14 cellular contexts compared by ENCODE assay signal in genomic region chr10:114552050-114552449, GRCh38.
DNase-seq lines count a peak whose midpoint lies in the region; ATAC-seq and TF ChIP-seq lines count a peak whose summit lies in the region.
"Had no signal": no experiment of that assay in that cellular context is flagged by ENCODE, and none has a peak within 500 bp of the region (broad histone marks: within the 10 kb centered on the region; RNA-seq: fewer than 3 reads in every experiment).

No MANE protein-coding gene starts in this region.

- peak overlapping the region; percentile 18 for H3K9ac ChIP-seq in adipocyte (ENCODE audit: low read length)
- peak overlapping the region in 1 of 5 donors; percentile 12 for H3K9ac ChIP-seq in subcutaneous abdominal adipose tissue (ENCODE audit: low read length in 5 of 5)

- no peaks in the 10 kb centered on the region for H3K9me2 ChIP-seq in PC-9 (ENCODE audit: insufficient read depth)

- no peak overlapping the region for H3K4me2 ChIP-seq in PC-9

- no peaks in the 10 kb centered on the region for H3K36me3 ChIP-seq in adipocyte (ENCODE audit: control insufficient read depth, insufficient read depth, low read length, severe bottlenecking)
- no peaks in the 10 kb centered on the region for H3K36me3 ChIP-seq in lower lobe of right lung
- H3K36me3 ChIP-seq in subcutaneous abdominal adipose tissue (ENCODE audit: control insufficient read depth in 5 of 5, insufficient read depth in 5 of 5, low read length in 5 of 5): peaks cover 0 to 5% (median 2%) of the 10 kb centered on the region in 5 donors
- H3K36me3 ChIP-seq in PC-9 (ENCODE audit: low read depth): no peaks in the 10 kb centered on the region
- H3K36me3 ChIP-seq: SJCRH30 had no signal

- no peaks in the 10 kb centered on the region for H3K27me3 ChIP-seq in adipocyte (replicated peaks; ENCODE audit: control insufficient read depth, insufficient read depth, low read length)
- no peaks in the 10 kb centered on the region for H3K27me3 ChIP-seq in lower lobe of right lung (ENCODE audit: low read depth)
- H3K27me3 ChIP-seq in subcutaneous abdominal adipose tissue (ENCODE audit: control insufficient read depth in 5 of 5, insufficient read depth in 4 of 5, low read length in 5 of 5): no peaks in the 10 kb centered on the region
- no peaks in the 10 kb centered on the region for H3K27me3 ChIP-seq in PC-9 (ENCODE audit: insufficient read depth, low read depth)
- H3K27me3 ChIP-seq: SJCRH30 had no signal

- H3K9me3 ChIP-seq in adipocyte (ENCODE audit: control insufficient read depth, low read length) (no peaks in the 10 kb centered on the region), lower lobe of right lung (no peaks in the 10 kb centered on the region), subcutaneous abdominal adipose tissue (ENCODE audit: control insufficient read depth in 5 of 5, low read length in 5 of 5) (no peaks in the 10 kb centered on the region), PC-9 (ENCODE audit: insufficient read depth, low read depth) (no peaks in the 10 kb centered on the region)
- H3K9me3 ChIP-seq: SJCRH30 had no signal

- TF ChIP-seq CTCF in lower lobe of right lung (IDR thresholded peaks at IDR 0.05) (no peak), PC-9 (conservative IDR thresholded peaks at IDR 0.05) (no peak), GM10248 (IDR thresholded peaks at IDR 0.05; ENCODE audit: control extremely low read depth, extremely low read depth, low read depth, missing control alignments) (no peak)

- H3K79me2 ChIP-seq in PC-9 (ENCODE audit: low read depth): no peaks in the 10 kb centered on the region

- DNase-seq in adipocyte (ENCODE audit: low read depth) (peak; percentile 28), Right ventricle myocardium superior (no peak), lower lobe of right lung (no peak), PC-9 (no peak), posterior cingulate gyrus (no peak), GM10248 (ENCODE audit: extremely low spot score) (no peak)
- DNase-seq: aorta; occipital lobe; OCI-M1; stimulated activated CD4-positive, alpha-beta T cell treated with anti-CD3 and anti-CD28 coated beads, Interleukin-4, amount 100 ng/mL, for 24 hours had no signal

- ATAC-seq in Right ventricle myocardium superior (ENCODE audit: poor library complexity): peak; percentile 30
- ATAC-seq in lower lobe of right lung: no peak
- ATAC-seq in GM19397 (IDR thresholded peaks at IDR 0.05; ENCODE audit: unreplicated experiment): no peak

- H3K4me1 ChIP-seq in adipocyte (ENCODE audit: control insufficient read depth, insufficient read depth, low read length): peaks cover 20% of the 10 kb centered on the region
- H3K4me1 ChIP-seq in lower lobe of right lung: peaks cover 22% of the 10 kb centered on the region
- H3K4me1 ChIP-seq in subcutaneous abdominal adipose tissue (ENCODE audit: control insufficient read depth in 5 of 5, insufficient read depth in 5 of 5, low read length in 5 of 5): peaks cover 7 to 34% (median 16%) of the 10 kb centered on the region in 5 donors
- no peaks in the 10 kb centered on the region for H3K4me1 ChIP-seq in PC-9 (replicated peaks; ENCODE audit: insufficient read depth)

- H3F3A ChIP-seq in PC-9 (ENCODE audit: insufficient read depth, low read depth): no peaks in the 10 kb centered on the region

- intact Hi-C loops in Right ventricle myocardium superior (cut with DNase I): loop anchor here (10.0 kb wide), 2 partner anchors 73 to 153 kb away; no protein-coding TSS in a partner anchor
- intact Hi-C loops in lower lobe of right lung (cut with DNase I): loop anchor here (5.0 kb wide), 1 partner anchor 150 kb away; no protein-coding TSS in a partner anchor
- intact Hi-C loops in PC-9 (cut with micrococcal nuclease; ENCODE audit: unreplicated experiment): loop anchor here (2.0 to 10.0 kb wide), 3 partner anchors 81 to 573 kb away; no protein-coding TSS in a partner anchor
- intact Hi-C loops in posterior cingulate gyrus (cut with DNase I): loop anchor here (2.0 to 10.0 kb wide), 2 partner anchors 153 to 235 kb away; no protein-coding TSS in a partner anchor

- POLR2A ChIA-PET in PC-9 (lab: Charles Lee; ENCODE audit: unreplicated experiment): no interaction called here
- POLR2A ChIA-PET in GM10248 (lab: Yijun Ruan, JAX): no interaction called here

- no peak overlapping the region for H2AFZ ChIP-seq in PC-9

- H3K27ac ChIP-seq in lower lobe of right lung (peak overlapping the region; percentile 62), subcutaneous abdominal adipose tissue (ENCODE audit: low read depth, low read length) (peak overlapping the region; percentile 60), PC-9 (no peak overlapping the region)
- H3K27ac ChIP-seq: SJCRH30 had no signal

- CTCF ChIA-PET in PC-9 (lab: Charles Lee): no interaction called here
- CTCF ChIA-PET in GM10248 (lab: Yijun Ruan, JAX): interaction anchor here (0.7 to 4.4 kb wide), 14 partner anchors 10 to 578 kb away, joined by 3 to 14 read pairs (median 4); partner anchors contain the start of gene FHIP2A

- H4K20me1 ChIP-seq in PC-9 (ENCODE audit: insufficient read depth): no peaks in the 10 kb centered on the region

- H3K4me3 ChIP-seq in adipocyte (ENCODE audit: low read length) (peak overlapping the region; percentile 65), lower lobe of right lung (peak overlapping the region; percentile 31), subcutaneous abdominal adipose tissue (ENCODE audit: low read depth in 1 of 5, low read length in 5 of 5) (no peak overlapping the region), PC-9 (no peak overlapping the region)
- H3K4me3 ChIP-seq: SJCRH30, skin epidermis had no signal

- BruUV-seq in PC-9 (replicated peaks; lab: Mats Ljungman, UMichigan): no TSS peak

Comparison
In these comparisons a context has a peak if more than half of its experiments do, and no peak if none do; other contexts are left out.
1. H3K4me3 ChIP-seq: peak in adipocyte (single experiment) and lower lobe of right lung (single experiment); none in subcutaneous abdominal adipose tissue (0 of 5) and PC-9 (single experiment).